Comparison of ENCODE assay signal across 1 cellular context in genomic region chr6:42938987-42939809, GRCh38.
TF ChIP-seq lines count a peak whose summit lies in the region.

No MANE protein-coding gene starts in this region.

TF ChIP-seq in GM23338, 12 proteins besides CTCF, POLR2A, EP300 and RAD21:
- TF ChIP-seq, protein P1, sequence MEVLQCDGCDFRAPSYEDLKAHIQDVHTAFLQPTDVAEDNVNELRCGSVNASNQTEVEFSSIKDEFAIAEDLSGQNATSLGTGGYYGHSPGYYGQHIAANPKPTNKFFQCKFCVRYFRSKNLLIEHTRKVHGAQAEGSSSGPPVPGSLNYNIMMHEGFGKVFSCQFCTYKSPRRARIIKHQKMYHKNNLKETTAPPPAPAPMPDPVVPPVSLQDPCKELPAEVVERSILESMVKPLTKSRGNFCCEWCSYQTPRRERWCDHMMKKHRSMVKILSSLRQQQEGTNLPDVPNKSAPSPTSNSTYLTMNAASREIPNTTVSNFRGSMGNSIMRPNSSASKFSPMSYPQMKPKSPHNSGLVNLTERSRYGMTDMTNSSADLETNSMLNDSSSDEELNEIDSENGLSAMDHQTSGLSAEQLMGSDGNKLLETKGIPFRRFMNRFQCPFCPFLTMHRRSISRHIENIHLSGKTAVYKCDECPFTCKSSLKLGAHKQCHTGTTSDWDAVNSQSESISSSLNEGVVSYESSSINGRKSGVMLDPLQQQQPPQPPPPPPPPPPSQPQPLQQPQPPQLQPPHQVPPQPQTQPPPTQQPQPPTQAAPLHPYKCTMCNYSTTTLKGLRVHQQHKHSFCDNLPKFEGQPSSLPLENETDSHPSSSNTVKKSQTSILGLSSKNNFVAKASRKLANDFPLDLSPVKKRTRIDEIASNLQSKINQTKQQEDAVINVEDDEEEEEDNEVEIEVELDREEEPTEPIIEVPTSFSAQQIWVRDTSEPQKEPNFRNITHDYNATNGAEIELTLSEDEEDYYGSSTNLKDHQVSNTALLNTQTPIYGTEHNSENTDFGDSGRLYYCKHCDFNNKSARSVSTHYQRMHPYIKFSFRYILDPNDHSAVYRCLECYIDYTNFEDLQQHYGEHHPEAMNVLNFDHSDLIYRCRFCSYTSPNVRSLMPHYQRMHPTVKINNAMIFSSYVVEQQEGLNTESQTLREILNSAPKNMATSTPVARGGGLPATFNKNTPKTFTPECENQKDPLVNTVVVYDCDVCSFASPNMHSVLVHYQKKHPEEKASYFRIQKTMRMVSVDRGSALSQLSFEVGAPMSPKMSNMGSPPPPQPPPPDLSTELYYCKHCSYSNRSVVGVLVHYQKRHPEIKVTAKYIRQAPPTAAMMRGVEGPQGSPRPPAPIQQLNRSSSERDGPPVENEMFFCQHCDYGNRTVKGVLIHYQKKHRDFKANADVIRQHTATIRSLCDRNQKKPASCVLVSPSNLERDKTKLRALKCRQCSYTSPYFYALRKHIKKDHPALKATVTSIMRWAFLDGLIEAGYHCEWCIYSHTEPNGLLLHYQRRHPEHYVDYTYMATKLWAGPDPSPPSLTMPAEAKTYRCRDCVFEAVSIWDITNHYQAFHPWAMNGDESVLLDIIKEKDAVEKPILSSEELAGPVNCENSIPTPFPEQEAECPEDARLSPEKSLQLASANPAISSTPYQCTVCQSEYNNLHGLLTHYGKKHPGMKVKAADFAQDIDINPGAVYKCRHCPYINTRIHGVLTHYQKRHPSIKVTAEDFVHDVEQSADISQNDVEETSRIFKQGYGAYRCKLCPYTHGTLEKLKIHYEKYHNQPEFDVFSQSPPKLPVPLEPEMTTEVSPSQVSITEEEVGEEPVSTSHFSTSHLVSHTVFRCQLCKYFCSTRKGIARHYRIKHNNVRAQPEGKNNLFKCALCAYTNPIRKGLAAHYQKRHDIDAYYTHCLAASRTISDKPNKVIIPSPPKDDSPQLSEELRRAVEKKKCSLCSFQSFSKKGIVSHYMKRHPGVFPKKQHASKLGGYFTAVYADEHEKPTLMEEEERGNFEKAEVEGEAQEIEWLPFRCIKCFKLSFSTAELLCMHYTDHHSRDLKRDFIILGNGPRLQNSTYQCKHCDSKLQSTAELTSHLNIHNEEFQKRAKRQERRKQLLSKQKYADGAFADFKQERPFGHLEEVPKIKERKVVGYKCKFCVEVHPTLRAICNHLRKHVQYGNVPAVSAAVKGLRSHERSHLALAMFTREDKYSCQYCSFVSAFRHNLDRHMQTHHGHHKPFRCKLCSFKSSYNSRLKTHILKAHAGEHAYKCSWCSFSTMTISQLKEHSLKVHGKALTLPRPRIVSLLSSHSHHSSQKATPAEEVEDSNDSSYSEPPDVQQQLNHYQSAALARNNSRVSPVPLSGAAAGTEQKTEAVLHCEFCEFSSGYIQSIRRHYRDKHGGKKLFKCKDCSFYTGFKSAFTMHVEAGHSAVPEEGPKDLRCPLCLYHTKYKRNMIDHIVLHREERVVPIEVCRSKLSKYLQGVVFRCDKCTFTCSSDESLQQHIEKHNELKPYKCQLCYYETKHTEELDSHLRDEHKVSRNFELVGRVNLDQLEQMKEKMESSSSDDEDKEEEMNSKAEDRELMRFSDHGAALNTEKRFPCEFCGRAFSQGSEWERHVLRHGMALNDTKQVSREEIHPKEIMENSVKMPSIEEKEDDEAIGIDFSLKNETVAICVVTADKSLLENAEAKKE (CRISPR knock-in tag; IDR thresholded peaks at IDR 0.05): no peak
- no peak for TF ChIP-seq ZNF331 (CRISPR knock-in tag; IDR thresholded peaks at IDR 0.05; ENCODE audit: low read depth)
- TF ChIP-seq, protein P2, sequence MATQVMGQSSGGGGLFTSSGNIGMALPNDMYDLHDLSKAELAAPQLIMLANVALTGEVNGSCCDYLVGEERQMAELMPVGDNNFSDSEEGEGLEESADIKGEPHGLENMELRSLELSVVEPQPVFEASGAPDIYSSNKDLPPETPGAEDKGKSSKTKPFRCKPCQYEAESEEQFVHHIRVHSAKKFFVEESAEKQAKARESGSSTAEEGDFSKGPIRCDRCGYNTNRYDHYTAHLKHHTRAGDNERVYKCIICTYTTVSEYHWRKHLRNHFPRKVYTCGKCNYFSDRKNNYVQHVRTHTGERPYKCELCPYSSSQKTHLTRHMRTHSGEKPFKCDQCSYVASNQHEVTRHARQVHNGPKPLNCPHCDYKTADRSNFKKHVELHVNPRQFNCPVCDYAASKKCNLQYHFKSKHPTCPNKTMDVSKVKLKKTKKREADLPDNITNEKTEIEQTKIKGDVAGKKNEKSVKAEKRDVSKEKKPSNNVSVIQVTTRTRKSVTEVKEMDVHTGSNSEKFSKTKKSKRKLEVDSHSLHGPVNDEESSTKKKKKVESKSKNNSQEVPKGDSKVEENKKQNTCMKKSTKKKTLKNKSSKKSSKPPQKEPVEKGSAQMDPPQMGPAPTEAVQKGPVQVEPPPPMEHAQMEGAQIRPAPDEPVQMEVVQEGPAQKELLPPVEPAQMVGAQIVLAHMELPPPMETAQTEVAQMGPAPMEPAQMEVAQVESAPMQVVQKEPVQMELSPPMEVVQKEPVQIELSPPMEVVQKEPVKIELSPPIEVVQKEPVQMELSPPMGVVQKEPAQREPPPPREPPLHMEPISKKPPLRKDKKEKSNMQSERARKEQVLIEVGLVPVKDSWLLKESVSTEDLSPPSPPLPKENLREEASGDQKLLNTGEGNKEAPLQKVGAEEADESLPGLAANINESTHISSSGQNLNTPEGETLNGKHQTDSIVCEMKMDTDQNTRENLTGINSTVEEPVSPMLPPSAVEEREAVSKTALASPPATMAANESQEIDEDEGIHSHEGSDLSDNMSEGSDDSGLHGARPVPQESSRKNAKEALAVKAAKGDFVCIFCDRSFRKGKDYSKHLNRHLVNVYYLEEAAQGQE (IDR thresholded peaks at IDR 0.05; ENCODE audit: unreplicated experiment): no peak
- TF ChIP-seq EZH2 (IDR thresholded peaks at IDR 0.05; ENCODE audit: low read depth, unreplicated experiment): no peak
- TF ChIP-seq, protein P3, sequence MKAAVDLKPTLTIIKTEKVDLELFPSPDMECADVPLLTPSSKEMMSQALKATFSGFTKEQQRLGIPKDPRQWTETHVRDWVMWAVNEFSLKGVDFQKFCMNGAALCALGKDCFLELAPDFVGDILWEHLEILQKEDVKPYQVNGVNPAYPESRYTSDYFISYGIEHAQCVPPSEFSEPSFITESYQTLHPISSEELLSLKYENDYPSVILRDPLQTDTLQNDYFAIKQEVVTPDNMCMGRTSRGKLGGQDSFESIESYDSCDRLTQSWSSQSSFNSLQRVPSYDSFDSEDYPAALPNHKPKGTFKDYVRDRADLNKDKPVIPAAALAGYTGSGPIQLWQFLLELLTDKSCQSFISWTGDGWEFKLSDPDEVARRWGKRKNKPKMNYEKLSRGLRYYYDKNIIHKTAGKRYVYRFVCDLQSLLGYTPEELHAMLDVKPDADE (IDR thresholded peaks at IDR 0.05): no peak
